In genomic region chr6:70353343-70353913, GRCh38 we compare ENCODE assay signal across 1 cellular context.
TF ChIP-seq lines count a peak whose summit lies in the region.

No MANE protein-coding gene starts in this region.

TF ChIP-seq in K562, 482 proteins besides CTCF, POLR2A, EP300 and RAD21:
- TF ChIP-seq EGR1 (conservative IDR thresholded peaks at IDR 0.05) (peak; percentile 33; the same call in 1 of the 2 replicates), GABPA (tag; conservative IDR thresholded peaks at IDR 0.05; ENCODE audit: low read depth) (no peak)
TF ChIP-seq in K562: peak in this region for 1.
